9 cellular contexts compared by ENCODE assay signal in genomic region chr2:162301151-162301804, GRCh38. TPM values are rescaled to one million over a fixed set of nuclear protein-coding genes. Genes with fewer than 3 reads are reported as not detected.
DNase-seq lines count a peak whose midpoint lies in the region; ATAC-seq and TF ChIP-seq lines count a peak whose summit lies in the region.
"Had no signal": no experiment of that assay in that cellular context is flagged by ENCODE, and none has a peak within 500 bp of the region (broad histone marks: within the 10 kb centered on the region; RNA-seq: fewer than 3 reads in every experiment).

No MANE protein-coding gene starts in this region.

- peak; percentile 66 for TF ChIP-seq CTCF in cardiac fibroblast (IDR thresholded peaks at IDR 0.05; ENCODE audit: low read depth, low read length)

- H3K4me3 ChIP-seq in cardiac fibroblast (replicated peaks in 1 of 2; ENCODE audit: low read depth in 2 of 2, low read length in 2 of 2) = no peak overlapping the region

- peak; percentile 75 for DNase-seq in DMS79 treated with DMSO at 0.1 percent for 48 hours (lab: John Stamatoyannopoulos, UW)
- no peak for DNase-seq in DMS79 (lab: John Stamatoyannopoulos, UW)
- peak; percentile 7 to 53 for DNase-seq in NCI-H1930 (lab: John Stamatoyannopoulos, UW)
- peak; percentile 11 for DNase-seq in UCSD-AML1 (lab: John Stamatoyannopoulos, UW; ENCODE audit: unreplicated experiment)
- DNase-seq in cardiac fibroblast (ENCODE audit: low read depth in 2 of 2) = peak; percentile 83 to 84
- DNase-seq in left lobe of liver (ENCODE audit: low spot score) = no peak
- peak in 2 of 3 donors; percentile 10 to 27 for DNase-seq in stimulated activated CD4-positive, alpha-beta T cell treated with anti-CD3 and anti-CD28 coated beads, TNF-alpha, amount 100 ng/mL, for 48 hours (ENCODE audit: low read depth in 3 of 3)

- peak; percentile 77 for ATAC-seq in HG02798 (IDR thresholded peaks at IDR 0.05; ENCODE audit: poor library complexity, unreplicated experiment)
- ATAC-seq in left lobe of liver = peak; percentile 82

RNA-seq across cellular contexts. Expression of gene IFIH1, which starts 17.2 kb away (rescaled TPM):
- 9.4 TPM for total RNA-seq in left lobe of liver

RNA-seq across cellular contexts. Expression of gene GCA, which starts 42.7 kb away (rescaled TPM):
- total RNA-seq in left lobe of liver = 7.3 TPM

RNA-seq across cellular contexts. Expression of gene FAP, which starts 58.0 kb away (rescaled TPM):
- total RNA-seq in left lobe of liver = 0.58 TPM
- total RNA-seq: mononuclear cell had no signal

Comparison
In these comparisons a context has a peak if more than half of its experiments do, and no peak if none do; other contexts are left out.
1. DNase-seq: peak in DMS79 treated with DMSO at 0.1 percent for 48 hours (single experiment), NCI-H1930 (2 of 2), UCSD-AML1 (single experiment), cardiac fibroblast (2 of 2) and stimulated activated CD4-positive, alpha-beta T cell treated with anti-CD3 and anti-CD28 coated beads, TNF-alpha, amount 100 ng/mL, for 48 hours (2 of 3); none in DMS79 (single experiment) and left lobe of liver (single experiment).